8 cellular contexts compared by ENCODE assay signal in genomic region chr11:47714554-47715081, GRCh38. TPM values are rescaled to one million over a fixed set of nuclear protein-coding genes. Genes with fewer than 3 reads are reported as not detected.
DNase-seq lines count a peak whose midpoint lies in the region; ATAC-seq and TF ChIP-seq lines count a peak whose summit lies in the region.

No MANE protein-coding gene starts in this region.

- H3K4me3 ChIP-seq in lung: peak overlapping the region; percentile 67
- H3K4me3 ChIP-seq in urinary bladder (ENCODE audit: low read depth, low read length): peak overlapping the region; percentile 56

- peak overlapping the region; percentile 89 for H3K27ac Mint-ChIP-seq in dendritic cell treated with granulocyte-macrophage colony-stimulating factor and Interleukin-4, amounts not matched to agents 40 ng/mL and 50 ng/mL, for 4 days

- no peaks in the 10 kb centered on the region for H3K9me3 Mint-ChIP-seq in dendritic cell treated with granulocyte-macrophage colony-stimulating factor and Interleukin-4, amounts not matched to agents 40 ng/mL and 50 ng/mL, for 4 days

- intact Hi-C loops in dendritic cell treated with granulocyte-macrophage colony-stimulating factor and Interleukin-4, amounts not matched to agents 40 ng/mL and 50 ng/mL, for 4 days (cut with micrococcal nuclease): loop anchor here (2.0 kb wide), 1 partner anchor 72 kb away; the partner anchor contains the start of gene MTCH2

- in situ Hi-C loops in Caki2 (cut with HindIII; ENCODE audit: low pct_unique_long_range_greater_than_20kb, low sequenced_read_pairs): no loop called here

- H3K36me3 ChIP-seq in lung (ENCODE audit: control insufficient read depth in 2 of 2, insufficient read depth in 2 of 2, low read length in 2 of 2): peaks cover 12 to 20% of the 10 kb centered on the region in 2 donors
- peaks cover under 1% of the 10 kb centered on the region for H3K36me3 ChIP-seq in urinary bladder (ENCODE audit: insufficient read depth)

- ATAC-seq in HG02840 (IDR thresholded peaks at IDR 0.05; ENCODE audit: low FRiP score, unreplicated experiment) (peak; percentile 11), lung (ENCODE audit: insufficient read depth, low FRiP score) (peak; percentile 27), GM21529 (IDR thresholded peaks at IDR 0.05; ENCODE audit: unreplicated experiment) (no peak)

- WGBS in lung, 2 donors: 14 to 21% methylated on average over 19 of the region's 19 CpGs
- WGBS in urinary bladder: 13% methylated on average over 19 of the region's 19 CpGs

- H3K27ac ChIP-seq in lung (ENCODE audit: low read depth in 1 of 2, low read length in 1 of 2): peak overlapping the region in 1 of 2 donors; percentile 86
- H3K27ac ChIP-seq in urinary bladder (ENCODE audit: low read depth): no peak overlapping the region

- no peaks in the 10 kb centered on the region for H3K27me3 Mint-ChIP-seq in dendritic cell treated with granulocyte-macrophage colony-stimulating factor and Interleukin-4, amounts not matched to agents 40 ng/mL and 50 ng/mL, for 4 days

- no peaks in the 10 kb centered on the region for H3K27me3 ChIP-seq in lung (ENCODE audit: control insufficient read depth, insufficient read depth)

- peaks cover 42% of the 10 kb centered on the region for H3K36me3 Mint-ChIP-seq in dendritic cell treated with granulocyte-macrophage colony-stimulating factor and Interleukin-4, amounts not matched to agents 40 ng/mL and 50 ng/mL, for 4 days (ENCODE audit: low read depth)

- peaks cover 11% of the 10 kb centered on the region for H3K4me1 Mint-ChIP-seq in dendritic cell treated with granulocyte-macrophage colony-stimulating factor and Interleukin-4, amounts not matched to agents 40 ng/mL and 50 ng/mL, for 4 days (ENCODE audit: low read depth)

- H3K9me3 ChIP-seq in lung (ENCODE audit: control insufficient read depth in 2 of 2, insufficient read depth in 1 of 2, low read length in 1 of 2): no peaks in the 10 kb centered on the region

- H3K4me1 ChIP-seq in lung (ENCODE audit: control insufficient read depth in 2 of 2, insufficient read depth in 2 of 2, low read length in 2 of 2) (peaks cover 0 to 3% of the 10 kb centered on the region in 2 donors), urinary bladder (ENCODE audit: insufficient read depth) (no peaks in the 10 kb centered on the region)

- DNase-seq in Caki2 (ENCODE audit: low read depth) (peak; percentile 4), SIG-M5 (lab: John Stamatoyannopoulos, UW) (peak; percentile 15), lung (ENCODE audit: low spot score) (peak; percentile 29), UCSD-AML1 (lab: John Stamatoyannopoulos, UW; ENCODE audit: unreplicated experiment) (no peak)

- no peak for TF ChIP-seq CTCF in lung (IDR thresholded peaks at IDR 0.05; ENCODE audit: control extremely low read depth, extremely low read depth)

- H3K4me3 Mint-ChIP-seq in dendritic cell treated with granulocyte-macrophage colony-stimulating factor and Interleukin-4, amounts not matched to agents 40 ng/mL and 50 ng/mL, for 4 days: peak overlapping the region; percentile 99

RNA-seq across cellular contexts. Expression of gene AGBL2, which starts 0.6 kb away (rescaled TPM):
- total RNA-seq in Caki2 (2014; rRNA removed; shearing (Covaris generic); ENCODE audit: low replicate concordance): 0.37 and 4.9 TPM in 2 replicates
- total RNA-seq in lung (10 to 100 TPM; 11.0 to 12.5 TPM), urinary bladder (3.5 TPM)
- polyA plus RNA-seq in lung (1 to 10 TPM; 3.1 to 3.2 TPM), urinary bladder (1.6 TPM)

RNA-seq across cellular contexts. Expression of gene FNBP4, which starts 52.5 kb away (rescaled TPM):
- 16.6 and 26.3 TPM in 2 replicates for total RNA-seq in Caki2 (2014; rRNA removed; shearing (Covaris generic); ENCODE audit: low replicate concordance)
- total RNA-seq in lung: 100 to 1,000 TPM in 1 of 2 donors, 10 to 100 TPM in 1; 74.6 to 172 TPM
- 10 to 100 TPM; 37.3 to 44.4 TPM for polyA plus RNA-seq in lung
- total RNA-seq in urinary bladder: 218 TPM
- polyA plus RNA-seq in urinary bladder: 56.6 TPM
